Comparison of ENCODE assay signal across 16 cellular contexts in the genomic region with DNA sequence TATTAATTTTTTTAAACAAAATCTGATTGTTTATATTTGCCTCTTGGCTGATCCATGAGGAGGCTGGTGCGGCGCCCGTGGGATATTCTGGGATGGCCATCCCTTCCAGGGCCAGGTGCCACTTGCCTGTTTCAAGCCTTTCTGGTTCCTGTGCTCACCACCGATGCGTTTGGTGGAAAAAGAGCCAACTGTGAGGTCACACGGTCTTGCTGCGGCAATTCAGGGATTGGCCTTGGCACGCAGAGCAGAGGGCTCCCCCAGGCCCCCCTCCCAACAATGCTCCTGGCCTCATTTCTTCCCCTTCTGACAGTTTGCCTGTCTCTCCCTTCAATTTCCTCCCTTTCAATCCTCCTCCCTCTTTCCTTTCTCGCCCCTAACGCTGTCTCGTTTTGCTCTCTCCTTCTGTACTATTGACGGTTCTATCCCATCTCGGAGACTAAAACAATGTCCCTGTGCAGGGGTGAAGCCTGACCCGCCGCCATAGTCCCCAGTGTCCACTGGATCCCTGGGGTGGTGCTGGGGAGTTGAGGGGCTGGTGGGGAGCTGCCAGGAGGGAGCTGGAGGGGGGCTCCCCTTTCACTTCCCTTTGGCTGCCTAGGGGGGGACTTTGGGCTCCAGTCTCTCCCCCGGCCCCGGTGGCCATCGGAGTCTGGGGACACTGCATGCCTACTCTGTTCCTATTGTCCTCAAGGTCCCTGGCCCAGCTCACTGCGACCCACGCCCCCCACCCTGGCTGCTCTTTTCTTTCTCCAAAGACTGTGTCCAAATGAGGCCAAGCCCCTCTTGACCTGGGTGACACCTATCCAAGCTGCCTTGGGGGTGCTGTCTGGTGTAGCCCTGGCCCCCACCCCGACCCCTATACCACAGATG. TPM values are rescaled to one million over a fixed set of nuclear protein-coding genes. Genes with fewer than 3 reads are reported as not detected.
A peak's percentile ranks its signal among the peaks of the same experiment; 100 is the strongest.
DNase-seq lines count a peak whose midpoint lies in the region; ATAC-seq and TF ChIP-seq lines count a peak whose summit lies in the region.
"Had no signal": no experiment of that assay in that cellular context is flagged by ENCODE, and none has a peak within 500 bp of the region (broad histone marks: within the 10 kb centered on the region; RNA-seq: fewer than 3 reads in every experiment).

No MANE protein-coding gene starts in this region.

- H3K27ac ChIP-seq in angular gyrus (ENCODE audit: low read depth, low read length) (peak overlapping the region; percentile 10), left lung (no peak overlapping the region)
- H3K27ac ChIP-seq in CD4-positive, alpha-beta memory T cell (ENCODE audit: low read depth, low read length): no peak overlapping the region

- peaks cover 0 to 2% of the 10 kb centered on the region in 2 donors for H3K4me1 ChIP-seq in left lung
- H3K4me1 ChIP-seq in CD4-positive, alpha-beta memory T cell (ENCODE audit: insufficient read depth, low read length): no peaks in the 10 kb centered on the region

- CTCF ChIA-PET in CD4-positive, alpha-beta memory T cell (lab: Charles Lee; ENCODE audit: partially characterized antibody): no interaction called here

- no peaks in the 10 kb centered on the region for H3K27me3 Mint-ChIP-seq in type B pancreatic cell
- H3K27me3 Mint-ChIP-seq in CD4-positive, alpha-beta memory T cell: peaks cover 2 to 3% of the 10 kb centered on the region in 2 donors

- TF ChIP-seq CTCF in type B pancreatic cell (conservative IDR thresholded peaks at IDR 0.05) (no peak), left lung (IDR thresholded peaks at IDR 0.05) (no peak)

- ATAC-seq in Right ventricle myocardium superior (ENCODE audit: poor library complexity) (peak; percentile 42), left ventricle myocardium superior (peak; percentile 42), left lung (no peak)

- no peak overlapping the region for H3K4me3 Mint-ChIP-seq in type B pancreatic cell
- no peak overlapping the region for H3K4me3 Mint-ChIP-seq in CD4-positive, alpha-beta memory T cell
- H3K4me3 Mint-ChIP-seq: activated CD4-positive, alpha-beta T cell treated with anti-CD3 and anti-CD28 coated beads, Interleukin-2, amount 10 ng/mL, durations not matched to agents 24 days and 14 days; naive B cell; T-helper 1 cell treated with Interleukin-12 subunit alpha and Interleukin-12 subunit beta and Interleukin-4 antibody, amounts not matched to agents 30 μg/mL and 1 μg/mL, for 36 hours had no signal

- POLR2A ChIA-PET in CD4-positive, alpha-beta memory T cell (lab: Charles Lee; ENCODE audit: partially characterized antibody): no interaction called here

- no peaks in the 10 kb centered on the region for H3K9me3 ChIP-seq in left lung
- no peaks in the 10 kb centered on the region for H3K9me3 ChIP-seq in CD4-positive, alpha-beta memory T cell (ENCODE audit: control insufficient read depth in 1 of 2, low read length in 2 of 2)

- H3K36me3 Mint-ChIP-seq in type B pancreatic cell: peaks cover 4% of the 10 kb centered on the region
- no peaks in the 10 kb centered on the region for H3K36me3 Mint-ChIP-seq in CD4-positive, alpha-beta memory T cell
- H3K36me3 Mint-ChIP-seq: naive B cell had no signal

- intact Hi-C loops in Right ventricle myocardium superior (cut with DNase I): no loop called here
- intact Hi-C loops in cardiac septum (cut with DNase I): no loop called here
- intact Hi-C loops in left ventricle myocardium superior (cut with micrococcal nuclease): no loop called here
- intact Hi-C loops in left lung (cut with DNase I): no loop called here
- intact Hi-C loops in CD4-positive, alpha-beta memory T cell (cut with micrococcal nuclease): no loop called here

- no peak overlapping the region for H3K4me3 ChIP-seq in left lung
- no peak overlapping the region for H3K4me3 ChIP-seq in CD4-positive, alpha-beta memory T cell (ENCODE audit: low read length in 2 of 2)

- no peaks in the 10 kb centered on the region for H3K36me3 ChIP-seq in left lung
- H3K36me3 ChIP-seq in CD4-positive, alpha-beta memory T cell (ENCODE audit: insufficient read depth, low read length): no peaks in the 10 kb centered on the region

- peak overlapping the region; percentile 64 for H3K27ac Mint-ChIP-seq in type B pancreatic cell
- no peak overlapping the region for H3K27ac Mint-ChIP-seq in CD4-positive, alpha-beta memory T cell
- H3K27ac Mint-ChIP-seq: activated CD4-positive, alpha-beta T cell treated with anti-CD3 and anti-CD28 coated beads, Interleukin-2, amount 10 ng/mL, durations not matched to agents 24 days and 14 days; T-helper 1 cell treated with Interleukin-12 subunit alpha and Interleukin-12 subunit beta and Interleukin-4 antibody, amounts not matched to agents 30 μg/mL and 1 μg/mL, for 36 hours had no signal

- H3K4me1 Mint-ChIP-seq in type B pancreatic cell (ENCODE audit: unreplicated experiment): peaks cover 4% of the 10 kb centered on the region
- no peaks in the 10 kb centered on the region for H3K4me1 Mint-ChIP-seq in CD4-positive, alpha-beta memory T cell
- H3K4me1 Mint-ChIP-seq: activated CD4-positive, alpha-beta T cell treated with anti-CD3 and anti-CD28 coated beads, Interleukin-2, amount 10 ng/mL, durations not matched to agents 24 days and 14 days had no signal

- DNase-seq in Right ventricle myocardium superior (no peak), cardiac septum (ENCODE audit: low spot score) (no peak), left ventricle myocardium superior (no peak), type B pancreatic cell (ENCODE audit: extremely low spot score, unreplicated experiment) (no peak), activated gamma-delta T cell (lab: John Stamatoyannopoulos, UW) (no peak), left lung (no peak)
- DNase-seq in CD4-positive, alpha-beta memory T cell: no peak
- DNase-seq: activated CD4-positive, alpha-beta T cell treated with anti-CD3 and anti-CD28 coated beads, Interleukin-2, amount 10 ng/mL, durations not matched to agents 24 days and 14 days; central memory CD4-positive, alpha-beta T cell; kidney; naive B cell; NCI-H1436 treated with DMSO at 0.1 percent for 48 hours had no signal

- H3K9me3 Mint-ChIP-seq in type B pancreatic cell: no peaks in the 10 kb centered on the region
- no peaks in the 10 kb centered on the region for H3K9me3 Mint-ChIP-seq in CD4-positive, alpha-beta memory T cell
- H3K9me3 Mint-ChIP-seq: activated CD4-positive, alpha-beta T cell treated with anti-CD3 and anti-CD28 coated beads, Interleukin-2, amount 10 ng/mL, durations not matched to agents 24 days and 14 days; naive B cell; T-helper 1 cell treated with Interleukin-12 subunit alpha and Interleukin-12 subunit beta and Interleukin-4 antibody, amounts not matched to agents 30 μg/mL and 1 μg/mL, for 36 hours had no signal

- peaks cover 0 to 16% of the 10 kb centered on the region in 2 donors for H3K27me3 ChIP-seq in left lung
- H3K27me3 ChIP-seq in CD4-positive, alpha-beta memory T cell (ENCODE audit: insufficient read depth, low read length): no peaks in the 10 kb centered on the region

RNA-seq across cellular contexts. Expression of a gene that starts 13.1 kb away (rescaled TPM):
- total RNA-seq in Right ventricle myocardium superior: 27.5 TPM
- 25.1 TPM for total RNA-seq in cardiac septum
- total RNA-seq in left ventricle myocardium superior: 32.4 TPM
- total RNA-seq in type B pancreatic cell (ENCODE audit: low replicate concordance): 49.2 and 85.9 TPM in 2 replicates
- 10 to 100 TPM; 26.7 to 27.8 TPM for total RNA-seq in left lung
- total RNA-seq in CD4-positive, alpha-beta memory T cell: 10 to 100 TPM; 30.1 to 41.0 TPM
- polyA plus RNA-seq in CD4-positive, alpha-beta memory T cell: 1 to 10 TPM; 2.4 to 4.8 TPM

RNA-seq across cellular contexts. Expression of a gene that starts 23.1 kb away (rescaled TPM):
- total RNA-seq in Right ventricle myocardium superior (27.9 TPM), cardiac septum (45.3 TPM), left ventricle myocardium superior (31.6 TPM), type B pancreatic cell (ENCODE audit: low replicate concordance) (87.9 and 88.6 TPM in 2 replicates), left lung (10 to 100 TPM; 81.6 to 98.1 TPM)
- total RNA-seq in CD4-positive, alpha-beta memory T cell: 10 to 100 TPM; 62.2 to 64.1 TPM
- 1 to 10 TPM; 1.2 to 7.7 TPM for polyA plus RNA-seq in CD4-positive, alpha-beta memory T cell

RNA-seq across cellular contexts. Expression of a gene that starts 45.4 kb away (rescaled TPM):
- 0.11 TPM for total RNA-seq in Right ventricle myocardium superior
- 0.11 TPM for total RNA-seq in cardiac septum
- 0.07 TPM for total RNA-seq in left ventricle myocardium superior
- total RNA-seq in type B pancreatic cell (ENCODE audit: low replicate concordance): 0.14 and 0.43 TPM in 2 replicates
- total RNA-seq in left lung: under 1 TPM; 0.17 to 0.18 TPM
- under 1 TPM; 0.29 to 0.33 TPM for total RNA-seq in CD4-positive, alpha-beta memory T cell
- polyA plus RNA-seq in CD4-positive, alpha-beta memory T cell: not detected
- total RNA-seq: activated CD4-positive, alpha-beta T cell treated with anti-CD3 and anti-CD28 coated beads, Interleukin-2, amount 10 ng/mL, durations not matched to agents 24 days and 14 days; Daoy had no signal
- polyA plus RNA-seq: AG04450 had no signal
